Comparison of ENCODE assay signal across 1 cellular context in the genomic region with DNA sequence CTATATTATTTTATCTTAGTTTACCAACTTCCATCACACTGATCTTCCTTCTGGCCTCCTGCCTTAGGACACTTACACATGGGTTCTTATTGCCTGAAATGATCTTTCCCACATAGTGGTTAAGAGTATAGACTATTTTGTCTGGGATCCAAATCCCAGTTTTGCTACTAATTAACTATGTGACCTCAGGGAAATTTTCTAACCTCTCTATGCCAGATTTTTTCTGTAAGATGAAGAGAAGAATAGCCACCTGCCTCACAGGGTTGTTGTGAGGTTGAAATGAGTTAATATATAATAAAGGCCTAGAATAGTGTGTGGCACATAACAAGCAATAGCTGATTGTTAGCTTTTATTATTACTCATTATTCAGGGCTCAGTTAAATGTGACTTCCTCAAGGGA.
TF ChIP-seq lines count a peak whose summit lies in the region.

No MANE protein-coding gene starts in this region.

TF ChIP-seq in GM23338, 12 proteins besides CTCF, POLR2A, EP300 and RAD21 (continued from another document):
- TF ChIP-seq, protein P1, sequence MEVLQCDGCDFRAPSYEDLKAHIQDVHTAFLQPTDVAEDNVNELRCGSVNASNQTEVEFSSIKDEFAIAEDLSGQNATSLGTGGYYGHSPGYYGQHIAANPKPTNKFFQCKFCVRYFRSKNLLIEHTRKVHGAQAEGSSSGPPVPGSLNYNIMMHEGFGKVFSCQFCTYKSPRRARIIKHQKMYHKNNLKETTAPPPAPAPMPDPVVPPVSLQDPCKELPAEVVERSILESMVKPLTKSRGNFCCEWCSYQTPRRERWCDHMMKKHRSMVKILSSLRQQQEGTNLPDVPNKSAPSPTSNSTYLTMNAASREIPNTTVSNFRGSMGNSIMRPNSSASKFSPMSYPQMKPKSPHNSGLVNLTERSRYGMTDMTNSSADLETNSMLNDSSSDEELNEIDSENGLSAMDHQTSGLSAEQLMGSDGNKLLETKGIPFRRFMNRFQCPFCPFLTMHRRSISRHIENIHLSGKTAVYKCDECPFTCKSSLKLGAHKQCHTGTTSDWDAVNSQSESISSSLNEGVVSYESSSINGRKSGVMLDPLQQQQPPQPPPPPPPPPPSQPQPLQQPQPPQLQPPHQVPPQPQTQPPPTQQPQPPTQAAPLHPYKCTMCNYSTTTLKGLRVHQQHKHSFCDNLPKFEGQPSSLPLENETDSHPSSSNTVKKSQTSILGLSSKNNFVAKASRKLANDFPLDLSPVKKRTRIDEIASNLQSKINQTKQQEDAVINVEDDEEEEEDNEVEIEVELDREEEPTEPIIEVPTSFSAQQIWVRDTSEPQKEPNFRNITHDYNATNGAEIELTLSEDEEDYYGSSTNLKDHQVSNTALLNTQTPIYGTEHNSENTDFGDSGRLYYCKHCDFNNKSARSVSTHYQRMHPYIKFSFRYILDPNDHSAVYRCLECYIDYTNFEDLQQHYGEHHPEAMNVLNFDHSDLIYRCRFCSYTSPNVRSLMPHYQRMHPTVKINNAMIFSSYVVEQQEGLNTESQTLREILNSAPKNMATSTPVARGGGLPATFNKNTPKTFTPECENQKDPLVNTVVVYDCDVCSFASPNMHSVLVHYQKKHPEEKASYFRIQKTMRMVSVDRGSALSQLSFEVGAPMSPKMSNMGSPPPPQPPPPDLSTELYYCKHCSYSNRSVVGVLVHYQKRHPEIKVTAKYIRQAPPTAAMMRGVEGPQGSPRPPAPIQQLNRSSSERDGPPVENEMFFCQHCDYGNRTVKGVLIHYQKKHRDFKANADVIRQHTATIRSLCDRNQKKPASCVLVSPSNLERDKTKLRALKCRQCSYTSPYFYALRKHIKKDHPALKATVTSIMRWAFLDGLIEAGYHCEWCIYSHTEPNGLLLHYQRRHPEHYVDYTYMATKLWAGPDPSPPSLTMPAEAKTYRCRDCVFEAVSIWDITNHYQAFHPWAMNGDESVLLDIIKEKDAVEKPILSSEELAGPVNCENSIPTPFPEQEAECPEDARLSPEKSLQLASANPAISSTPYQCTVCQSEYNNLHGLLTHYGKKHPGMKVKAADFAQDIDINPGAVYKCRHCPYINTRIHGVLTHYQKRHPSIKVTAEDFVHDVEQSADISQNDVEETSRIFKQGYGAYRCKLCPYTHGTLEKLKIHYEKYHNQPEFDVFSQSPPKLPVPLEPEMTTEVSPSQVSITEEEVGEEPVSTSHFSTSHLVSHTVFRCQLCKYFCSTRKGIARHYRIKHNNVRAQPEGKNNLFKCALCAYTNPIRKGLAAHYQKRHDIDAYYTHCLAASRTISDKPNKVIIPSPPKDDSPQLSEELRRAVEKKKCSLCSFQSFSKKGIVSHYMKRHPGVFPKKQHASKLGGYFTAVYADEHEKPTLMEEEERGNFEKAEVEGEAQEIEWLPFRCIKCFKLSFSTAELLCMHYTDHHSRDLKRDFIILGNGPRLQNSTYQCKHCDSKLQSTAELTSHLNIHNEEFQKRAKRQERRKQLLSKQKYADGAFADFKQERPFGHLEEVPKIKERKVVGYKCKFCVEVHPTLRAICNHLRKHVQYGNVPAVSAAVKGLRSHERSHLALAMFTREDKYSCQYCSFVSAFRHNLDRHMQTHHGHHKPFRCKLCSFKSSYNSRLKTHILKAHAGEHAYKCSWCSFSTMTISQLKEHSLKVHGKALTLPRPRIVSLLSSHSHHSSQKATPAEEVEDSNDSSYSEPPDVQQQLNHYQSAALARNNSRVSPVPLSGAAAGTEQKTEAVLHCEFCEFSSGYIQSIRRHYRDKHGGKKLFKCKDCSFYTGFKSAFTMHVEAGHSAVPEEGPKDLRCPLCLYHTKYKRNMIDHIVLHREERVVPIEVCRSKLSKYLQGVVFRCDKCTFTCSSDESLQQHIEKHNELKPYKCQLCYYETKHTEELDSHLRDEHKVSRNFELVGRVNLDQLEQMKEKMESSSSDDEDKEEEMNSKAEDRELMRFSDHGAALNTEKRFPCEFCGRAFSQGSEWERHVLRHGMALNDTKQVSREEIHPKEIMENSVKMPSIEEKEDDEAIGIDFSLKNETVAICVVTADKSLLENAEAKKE (CRISPR knock-in tag; IDR thresholded peaks at IDR 0.05) = no peak
- no peak for TF ChIP-seq POLR2AphosphoS5 (IDR thresholded peaks at IDR 0.05; ENCODE audit: low read depth)
- TF ChIP-seq, protein P2, sequence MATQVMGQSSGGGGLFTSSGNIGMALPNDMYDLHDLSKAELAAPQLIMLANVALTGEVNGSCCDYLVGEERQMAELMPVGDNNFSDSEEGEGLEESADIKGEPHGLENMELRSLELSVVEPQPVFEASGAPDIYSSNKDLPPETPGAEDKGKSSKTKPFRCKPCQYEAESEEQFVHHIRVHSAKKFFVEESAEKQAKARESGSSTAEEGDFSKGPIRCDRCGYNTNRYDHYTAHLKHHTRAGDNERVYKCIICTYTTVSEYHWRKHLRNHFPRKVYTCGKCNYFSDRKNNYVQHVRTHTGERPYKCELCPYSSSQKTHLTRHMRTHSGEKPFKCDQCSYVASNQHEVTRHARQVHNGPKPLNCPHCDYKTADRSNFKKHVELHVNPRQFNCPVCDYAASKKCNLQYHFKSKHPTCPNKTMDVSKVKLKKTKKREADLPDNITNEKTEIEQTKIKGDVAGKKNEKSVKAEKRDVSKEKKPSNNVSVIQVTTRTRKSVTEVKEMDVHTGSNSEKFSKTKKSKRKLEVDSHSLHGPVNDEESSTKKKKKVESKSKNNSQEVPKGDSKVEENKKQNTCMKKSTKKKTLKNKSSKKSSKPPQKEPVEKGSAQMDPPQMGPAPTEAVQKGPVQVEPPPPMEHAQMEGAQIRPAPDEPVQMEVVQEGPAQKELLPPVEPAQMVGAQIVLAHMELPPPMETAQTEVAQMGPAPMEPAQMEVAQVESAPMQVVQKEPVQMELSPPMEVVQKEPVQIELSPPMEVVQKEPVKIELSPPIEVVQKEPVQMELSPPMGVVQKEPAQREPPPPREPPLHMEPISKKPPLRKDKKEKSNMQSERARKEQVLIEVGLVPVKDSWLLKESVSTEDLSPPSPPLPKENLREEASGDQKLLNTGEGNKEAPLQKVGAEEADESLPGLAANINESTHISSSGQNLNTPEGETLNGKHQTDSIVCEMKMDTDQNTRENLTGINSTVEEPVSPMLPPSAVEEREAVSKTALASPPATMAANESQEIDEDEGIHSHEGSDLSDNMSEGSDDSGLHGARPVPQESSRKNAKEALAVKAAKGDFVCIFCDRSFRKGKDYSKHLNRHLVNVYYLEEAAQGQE (IDR thresholded peaks at IDR 0.05; ENCODE audit: unreplicated experiment) = no peak
- TF ChIP-seq CREB1 (CRISPR knock-in tag; IDR thresholded peaks at IDR 0.05; ENCODE audit: low read depth) = no peak
- no peak for TF ChIP-seq JUNB (IDR thresholded peaks at IDR 0.05; ENCODE audit: unreplicated experiment)
- no peak for TF ChIP-seq NANOG (IDR thresholded peaks at IDR 0.05; ENCODE audit: borderline replicate concordance)
- TF ChIP-seq STAT1 (IDR thresholded peaks at IDR 0.05; ENCODE audit: unreplicated experiment) = no peak
- TF ChIP-seq EZH2phosphoT487 (IDR thresholded peaks at IDR 0.05; ENCODE audit: unreplicated experiment) = no peak
- TF ChIP-seq EZH2 (IDR thresholded peaks at IDR 0.05; ENCODE audit: low read depth, unreplicated experiment) = no peak
- TF ChIP-seq ZNF114 (CRISPR knock-in tag; IDR thresholded peaks at IDR 0.05) = no peak
- TF ChIP-seq, protein P3, sequence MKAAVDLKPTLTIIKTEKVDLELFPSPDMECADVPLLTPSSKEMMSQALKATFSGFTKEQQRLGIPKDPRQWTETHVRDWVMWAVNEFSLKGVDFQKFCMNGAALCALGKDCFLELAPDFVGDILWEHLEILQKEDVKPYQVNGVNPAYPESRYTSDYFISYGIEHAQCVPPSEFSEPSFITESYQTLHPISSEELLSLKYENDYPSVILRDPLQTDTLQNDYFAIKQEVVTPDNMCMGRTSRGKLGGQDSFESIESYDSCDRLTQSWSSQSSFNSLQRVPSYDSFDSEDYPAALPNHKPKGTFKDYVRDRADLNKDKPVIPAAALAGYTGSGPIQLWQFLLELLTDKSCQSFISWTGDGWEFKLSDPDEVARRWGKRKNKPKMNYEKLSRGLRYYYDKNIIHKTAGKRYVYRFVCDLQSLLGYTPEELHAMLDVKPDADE (IDR thresholded peaks at IDR 0.05) = no peak
